ENCODE assay signal across 13 cellular contexts in genomic region chr17:28124962-28125361, GRCh38.
"Had no signal": no experiment of that assay in that cellular context is flagged by ENCODE, and none has a peak within 500 bp of the region (broad histone marks: within the 10 kb centered on the region; RNA-seq: fewer than 3 reads in every experiment).

No MANE protein-coding gene starts in this region.

- H3K27ac Mint-ChIP-seq: activated naive CD8-positive, alpha-beta T cell treated with anti-CD3 and anti-CD28 coated beads, Interleukin-2, amount 50 U/mL, for 24 hours had no signal

- DNase-seq: activated CD4-positive, CD25-positive, alpha-beta regulatory T cell treated with anti-CD3 and anti-CD28 coated beads, Interleukin-2, amount 50 U/mL, for 72 hours; activated naive CD4-positive, alpha-beta T cell treated with Interleukin-2 at 50 U/mL for 16 hours; activated naive CD8-positive, alpha-beta T cell treated with anti-CD3 and anti-CD28 coated beads, Interleukin-2, amount 50 U/mL, for 24 hours; aorta; gastrocnemius medialis; heart right ventricle; islet precursor cell; stimulated activated CD4-positive, alpha-beta T cell treated with anti-CD3 and anti-CD28 coated beads, Interleukin-12 subunit alpha, Interleukin-12 subunit beta, amount 100 ng/mL, for 4 hours; stimulated activated CD4-positive, alpha-beta T cell treated with anti-CD3 and anti-CD28 coated beads, Interleukin-2, amount 100 ng/mL, for 24 hours; stomach; testis; upper lobe of left lung had no signal

- H3K9me3 ChIP-seq: gastrocnemius medialis, heart right ventricle, stomach, testis, upper lobe of left lung had no signal

- ATAC-seq: activated naive CD8-positive, alpha-beta T cell treated with anti-CD3 and anti-CD28 coated beads, Interleukin-2, amount 50 U/mL, for 24 hours; gastrocnemius medialis; heart right ventricle had no signal

- H3K9me3 Mint-ChIP-seq: activated naive CD8-positive, alpha-beta T cell treated with anti-CD3 and anti-CD28 coated beads, Interleukin-2, amount 50 U/mL, for 24 hours had no signal

- H3K4me3 Mint-ChIP-seq: activated naive CD8-positive, alpha-beta T cell treated with anti-CD3 and anti-CD28 coated beads, Interleukin-2, amount 50 U/mL, for 24 hours had no signal

- H3K4me3 ChIP-seq: gastrocnemius medialis, heart right ventricle, stomach, testis, upper lobe of left lung had no signal

- H3K27ac ChIP-seq: gastrocnemius medialis, heart right ventricle, testis, upper lobe of left lung had no signal

- H3K27me3 Mint-ChIP-seq: activated naive CD8-positive, alpha-beta T cell treated with anti-CD3 and anti-CD28 coated beads, Interleukin-2, amount 50 U/mL, for 24 hours had no signal

- H3K27me3 ChIP-seq: gastrocnemius medialis, heart right ventricle, stomach, testis, upper lobe of left lung had no signal

- H3K4me1 Mint-ChIP-seq: activated naive CD8-positive, alpha-beta T cell treated with anti-CD3 and anti-CD28 coated beads, Interleukin-2, amount 50 U/mL, for 24 hours had no signal

- FAIRE-seq: bronchial epithelial cell had no signal

- H3K4me1 ChIP-seq: gastrocnemius medialis, testis, upper lobe of left lung had no signal
